ENCODE assay signal across 19 cellular contexts in the genomic region with DNA sequence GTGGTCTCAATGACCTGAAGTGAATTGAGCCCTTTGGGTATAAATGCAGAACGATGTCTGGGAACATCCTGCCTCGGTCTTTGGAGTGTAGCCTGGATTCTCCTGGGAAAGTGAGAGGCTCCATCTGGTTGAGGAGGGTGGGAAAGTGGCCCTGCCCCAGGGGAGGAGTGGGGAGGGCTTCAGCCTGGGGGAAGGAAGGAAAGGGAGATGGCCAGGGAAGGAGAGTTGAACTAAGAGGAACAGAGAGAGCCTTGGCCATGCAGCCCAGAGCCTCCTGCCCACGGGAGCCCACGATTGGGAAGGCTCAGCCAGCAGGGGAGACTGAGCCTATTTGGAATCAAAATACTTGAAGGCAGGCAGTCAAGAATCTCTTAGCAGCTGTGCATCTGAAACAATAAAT. TPM values are rescaled to one million over a fixed set of nuclear protein-coding genes. Genes with fewer than 3 reads are reported as not detected.
A peak's percentile ranks its signal among the peaks of the same experiment; 100 is the strongest.
DNase-seq lines count a peak whose midpoint lies in the region; ATAC-seq and TF ChIP-seq lines count a peak whose summit lies in the region.
"Had no signal": no experiment of that assay in that cellular context is flagged by ENCODE, and none has a peak within 500 bp of the region (broad histone marks: within the 10 kb centered on the region; RNA-seq: fewer than 3 reads in every experiment).

No MANE protein-coding gene starts in this region.

- intact Hi-C loops in heart right ventricle (cut with DNase I): no loop called here
- intact Hi-C loops in cardiac septum (cut with DNase I): no loop called here

- H3K9me3 ChIP-seq in heart right ventricle (no peaks in the 10 kb centered on the region), gastroesophageal sphincter (no peaks in the 10 kb centered on the region)
- H3K9me3 ChIP-seq: upper lobe of left lung had no signal

- H3K27me3 ChIP-seq in heart right ventricle (peaks cover 0 to 22% (median 0%) of the 10 kb centered on the region in 7 donors), gastroesophageal sphincter (no peaks in the 10 kb centered on the region)
- H3K27me3 ChIP-seq: upper lobe of left lung had no signal

- ATAC-seq in heart right ventricle: peak in 5 of 8 donors; percentile 14 to 36 (median 21)
- no peak for ATAC-seq in gastroesophageal sphincter
- ATAC-seq in activated T-cell treated with anti-CD3 and anti-CD28 coated beads, Interleukin-2, amount 50 U/mL, for 4 hours: no peak
- ATAC-seq: left colon; stimulated activated naive CD8-positive, alpha-beta T cell treated with anti-CD3 and anti-CD28 coated beads, Interleukin-15, amount 100 ng/mL, for 72 hours had no signal

- TF ChIP-seq CTCF in heart right ventricle (IDR thresholded peaks at IDR 0.05): no peak
- no peak for TF ChIP-seq CTCF in nephron progenitor cell (IDR thresholded peaks at IDR 0.05)
- no peak for TF ChIP-seq CTCF in gastroesophageal sphincter (IDR thresholded peaks at IDR 0.05)

- H3K4me3 ChIP-seq in heart right ventricle (no peak overlapping the region), gastroesophageal sphincter (no peak overlapping the region)
- H3K4me3 ChIP-seq: SK-N-MC, upper lobe of left lung had no signal

- H3K27ac ChIP-seq in heart right ventricle (peak overlapping the region in 9 of 10 donors; percentile 37 to 83 (median 76)), cingulate gyrus (ENCODE audit: low read depth, low read length) (peak overlapping the region; percentile 23), gastroesophageal sphincter (no peak overlapping the region)
- H3K27ac ChIP-seq: SK-N-MC, WERI-Rb-1 had no signal

- peaks cover 52% of the 10 kb centered on the region for H3K4me1 Mint-ChIP-seq in nephron progenitor cell
- peaks cover 9% of the 10 kb centered on the region for H3K4me1 Mint-ChIP-seq in activated T-cell treated with anti-CD3 and anti-CD28 coated beads, Interleukin-2, amount 50 U/mL, for 4 hours (ENCODE audit: low read depth)
- H3K4me1 Mint-ChIP-seq: activated naive CD8-positive, alpha-beta T cell treated with anti-CD3 and anti-CD28 coated beads, Interleukin-2, amount 10 ng/mL, durations not matched to agents 7 days and 5 days had no signal

- H3K27ac Mint-ChIP-seq in nephron progenitor cell: peak overlapping the region; percentile 68
- H3K27ac Mint-ChIP-seq: activated naive CD8-positive, alpha-beta T cell treated with anti-CD3 and anti-CD28 coated beads, Interleukin-2, amount 10 ng/mL, durations not matched to agents 7 days and 5 days; stimulated activated naive CD8-positive, alpha-beta T cell treated with anti-CD3 and anti-CD28 coated beads, Interleukin-15, amount 100 ng/mL, for 72 hours; T-helper 2 cell treated with Interferon-gamma antibody and Interleukin-4, amounts not matched to agents 5 μg/mL and 100 μg/mL, for 36 hours had no signal

- WGBS in heart right ventricle, 2 donors: 37 to 49% methylated on average over 4 of the region's 4 CpGs
- 33 to 37% methylated on average over 3 to 4 of the region's 4 CpGs for WGBS in gastroesophageal sphincter (ENCODE audit: low coverage in 1 of 2), 2 donors

- no peaks in the 10 kb centered on the region for H3K36me3 Mint-ChIP-seq in nephron progenitor cell (ENCODE audit: low read depth)
- no peaks in the 10 kb centered on the region for H3K36me3 Mint-ChIP-seq in activated T-cell treated with anti-CD3 and anti-CD28 coated beads, Interleukin-2, amount 50 U/mL, for 4 hours (ENCODE audit: insufficient read depth)
- H3K36me3 Mint-ChIP-seq: activated naive CD8-positive, alpha-beta T cell treated with anti-CD3 and anti-CD28 coated beads, Interleukin-2, amount 10 ng/mL, durations not matched to agents 7 days and 5 days had no signal

- H3K4me1 ChIP-seq in heart right ventricle: peaks cover 18 to 92% (median 45%) of the 10 kb centered on the region in 9 donors
- peaks cover 0 to 74% (median 17%) of the 10 kb centered on the region in 3 donors for H3K4me1 ChIP-seq in gastroesophageal sphincter

- DNase-seq in heart right ventricle (peak; percentile 64 to 70), cardiac septum (ENCODE audit: low spot score) (no peak), nephron progenitor cell (no peak), NCI-H345 (lab: John Stamatoyannopoulos, UW) (no peak), middle frontal gyrus (ENCODE audit: extremely low spot score, low spot score) (no peak)
- DNase-seq in activated T-cell treated with anti-CD3 and anti-CD28 coated beads, Interleukin-2, amount 50 U/mL, for 4 hours: no peak
- DNase-seq: activated CD4-positive, alpha-beta T cell treated with anti-CD3 and anti-CD28 coated beads, Interleukin-2, amount 50 U/mL, for 4 hours; activated CD8-positive, alpha-beta memory T cell treated with anti-CD3 and anti-CD28 coated beads, Interleukin-2, amount 50 U/mL, for 48 hours; activated naive CD8-positive, alpha-beta T cell treated with anti-CD3 and anti-CD28 coated beads, Interleukin-2, amount 10 ng/mL, durations not matched to agents 7 days and 5 days; left colon; NCI-H1092; NCI-H2029 treated with DMSO at 0.1 percent for 48 hours; stimulated activated naive CD8-positive, alpha-beta T cell treated with anti-CD3 and anti-CD28 coated beads, Interleukin-15, amount 100 ng/mL, for 72 hours; upper lobe of left lung; WERI-Rb-1 had no signal

- peak overlapping the region; percentile 52 for H3K4me3 Mint-ChIP-seq in nephron progenitor cell
- no peak overlapping the region for H3K4me3 Mint-ChIP-seq in activated T-cell treated with anti-CD3 and anti-CD28 coated beads, Interleukin-2, amount 50 U/mL, for 4 hours
- H3K4me3 Mint-ChIP-seq: activated naive CD8-positive, alpha-beta T cell treated with anti-CD3 and anti-CD28 coated beads, Interleukin-2, amount 10 ng/mL, durations not matched to agents 7 days and 5 days; stimulated activated naive CD8-positive, alpha-beta T cell treated with anti-CD3 and anti-CD28 coated beads, Interleukin-15, amount 100 ng/mL, for 72 hours; T-helper 2 cell treated with Interferon-gamma antibody and Interleukin-4, amounts not matched to agents 5 μg/mL and 100 μg/mL, for 36 hours had no signal

- no peak for TF ChIP-seq POLR2A in gastroesophageal sphincter (IDR thresholded peaks at IDR 0.05)

- peaks cover 14% of the 10 kb centered on the region for H3K27me3 Mint-ChIP-seq in nephron progenitor cell (ENCODE audit: low read depth, poor library complexity)
- peaks cover 36% of the 10 kb centered on the region for H3K27me3 Mint-ChIP-seq in activated T-cell treated with anti-CD3 and anti-CD28 coated beads, Interleukin-2, amount 50 U/mL, for 4 hours (ENCODE audit: low read depth)

- no peak for TF ChIP-seq EP300 in gastroesophageal sphincter (IDR thresholded peaks at IDR 0.05)

- H3K9me3 Mint-ChIP-seq in nephron progenitor cell: no peaks in the 10 kb centered on the region
- no peaks in the 10 kb centered on the region for H3K9me3 Mint-ChIP-seq in activated T-cell treated with anti-CD3 and anti-CD28 coated beads, Interleukin-2, amount 50 U/mL, for 4 hours
- H3K9me3 Mint-ChIP-seq: activated naive CD8-positive, alpha-beta T cell treated with anti-CD3 and anti-CD28 coated beads, Interleukin-2, amount 10 ng/mL, durations not matched to agents 7 days and 5 days; stimulated activated naive CD8-positive, alpha-beta T cell treated with anti-CD3 and anti-CD28 coated beads, Interleukin-15, amount 100 ng/mL, for 72 hours; T-helper 2 cell treated with Interferon-gamma antibody and Interleukin-4, amounts not matched to agents 5 μg/mL and 100 μg/mL, for 36 hours had no signal

- H3K36me3 ChIP-seq in heart right ventricle (no peaks in the 10 kb centered on the region), gastroesophageal sphincter (no peaks in the 10 kb centered on the region)
- H3K36me3 ChIP-seq: upper lobe of left lung, WERI-Rb-1 had no signal

RNA-seq across cellular contexts. Expression of a gene that starts 2.3 kb away (rescaled TPM):
- total RNA-seq in heart right ventricle (10 to 100 TPM; 11.1 to 21.7 (median 16.9) TPM), cardiac septum (21.8 TPM), gastroesophageal sphincter (10 to 100 TPM; 29.2 to 49.3 (median 35.4) TPM)
- polyA plus RNA-seq in heart right ventricle: 1 to 10 TPM; 7.5 to 8.0 TPM
- total RNA-seq in activated T-cell treated with anti-CD3 and anti-CD28 coated beads, Interleukin-2, amount 50 U/mL, for 4 hours: under 1 TPM; 0.22 to 0.50 (median 0.33) TPM

Comparison
In these comparisons a context has a peak if more than half of its experiments do, and no peak if none do; other contexts are left out.
1. DNase-seq: peak in heart right ventricle (2 of 2); none in cardiac septum (single experiment), nephron progenitor cell (single experiment), NCI-H345 (single experiment), middle frontal gyrus (single experiment) and activated T-cell treated with anti-CD3 and anti-CD28 coated beads, Interleukin-2, amount 50 U/mL, for 4 hours (single experiment).
2. ATAC-seq: peak in heart right ventricle (5 of 8); none in gastroesophageal sphincter (single experiment) and activated T-cell treated with anti-CD3 and anti-CD28 coated beads, Interleukin-2, amount 50 U/mL, for 4 hours (0 of 2).
3. H3K27ac ChIP-seq: peak in heart right ventricle (9 of 10) and cingulate gyrus (single experiment); none in gastroesophageal sphincter (0 of 4).
4. RNA of a gene that starts 2.3 kb away (total RNA-seq): 29.2 to 49.3 TPM in gastroesophageal sphincter, 21.8 TPM in cardiac septum (single experiment) and 11.1 to 21.7 TPM in heart right ventricle; 0.22 to 0.50 TPM in activated T-cell treated with anti-CD3 and anti-CD28 coated beads, Interleukin-2, amount 50 U/mL, for 4 hours; every median in the first group is over 4 times any median in the second.